Comparison of ENCODE assay signal across 9 cellular contexts in genomic region chr7:139321071-139321745, GRCh38. TPM values are rescaled to one million over a fixed set of nuclear protein-coding genes. Genes with fewer than 3 reads are reported as not detected.
DNase-seq lines count a peak whose midpoint lies in the region; ATAC-seq, FAIRE-seq and TF ChIP-seq lines count a peak whose summit lies in the region.
"Had no signal": no experiment of that assay in that cellular context is flagged by ENCODE, and none has a peak within 500 bp of the region (broad histone marks: within the 10 kb centered on the region; RNA-seq: fewer than 3 reads in every experiment).

No MANE protein-coding gene starts in this region.

- H3K23ac ChIP-seq in mesenchymal stem cell (ENCODE audit: low read length in 2 of 2) = no peak overlapping the region

- no peaks in the 10 kb centered on the region for H3K36me3 Mint-ChIP-seq in activated T-helper 1 cell treated with anti-CD3 and anti-CD28 coated beads, Interleukin-12 subunit alpha, Interleukin-12 subunit beta, Interleukin-2, Interleukin-4 antibody, amounts not matched to agents 30 ng/mL and 10 ng/mL and 1 ng/mL, durations not matched to agents 14 hours and 24 hours and 36 hours (ENCODE audit: low read depth)

- H3K18ac ChIP-seq in mesenchymal stem cell (ENCODE audit: low read depth in 1 of 2, low read length in 2 of 2) = no peak overlapping the region

- H3K27me3 ChIP-seq in mesenchymal stem cell (ENCODE audit: control insufficient read depth in 1 of 2, insufficient read depth in 1 of 2, low read length in 2 of 2) = no peaks in the 10 kb centered on the region

- H2AFZ ChIP-seq in mesenchymal stem cell (ENCODE audit: low read depth, low read length) = no peak overlapping the region

- H4K8ac ChIP-seq in mesenchymal stem cell (ENCODE audit: low read length) = no peak overlapping the region

- H2AK5ac ChIP-seq in mesenchymal stem cell (ENCODE audit: low read length, severe bottlenecking) = no peak overlapping the region

- H3K9me3 ChIP-seq in mesenchymal stem cell (ENCODE audit: control insufficient read depth, low read length) = no peaks in the 10 kb centered on the region

- H3K79me1 ChIP-seq in mesenchymal stem cell (replicated peaks; ENCODE audit: low read length, poor library complexity, severe bottlenecking) = no peaks in the 10 kb centered on the region

- no peak overlapping the region for H2BK12ac ChIP-seq in mesenchymal stem cell (ENCODE audit: low read length in 2 of 2)

- H3K27ac ChIP-seq in mesenchymal stem cell (ENCODE audit: low read length, poor library complexity, severe bottlenecking) = no peak overlapping the region

- no peaks in the 10 kb centered on the region for H3K4me1 ChIP-seq in mesenchymal stem cell (ENCODE audit: control insufficient read depth, insufficient read depth, low read depth, low read length)

- intact Hi-C loops in activated T-helper 1 cell treated with anti-CD3 and anti-CD28 coated beads, Interleukin-12 subunit alpha, Interleukin-12 subunit beta, Interleukin-2, Interleukin-4 antibody, amounts not matched to agents 30 ng/mL and 10 ng/mL and 1 ng/mL, durations not matched to agents 14 hours and 24 hours and 36 hours (cut with micrococcal nuclease) = no loop called here

- no peak overlapping the region for H3K27ac Mint-ChIP-seq in activated T-helper 1 cell treated with anti-CD3 and anti-CD28 coated beads, Interleukin-12 subunit alpha, Interleukin-12 subunit beta, Interleukin-2, Interleukin-4 antibody, amounts not matched to agents 30 ng/mL and 10 ng/mL and 1 ng/mL, durations not matched to agents 14 hours and 24 hours and 36 hours

- ATAC-seq in HG03378 (IDR thresholded peaks at IDR 0.05; ENCODE audit: unreplicated experiment) = no peak

- peak; percentile 34 for DNase-seq in EL
- DNase-seq in HTR-8/SVneo (ENCODE audit: insufficient read length, low spot score) = peak; percentile 15
- DNase-seq in astrocyte of the spinal cord (ENCODE audit: low read depth, low spot score) = no peak
- peak; percentile 12 for DNase-seq in mesenchymal stem cell
- DNase-seq in activated CD8-positive, alpha-beta memory T cell treated with anti-CD3 and anti-CD28 coated beads, Interleukin-2, amount 50 U/mL, for 4 hours = no peak
- no peak for DNase-seq in activated T-helper 1 cell treated with anti-CD3 and anti-CD28 coated beads, Interleukin-12 subunit alpha, Interleukin-12 subunit beta, Interleukin-2, Interleukin-4 antibody, amounts not matched to agents 30 ng/mL and 10 ng/mL and 1 ng/mL, durations not matched to agents 14 hours and 24 hours and 36 hours (ENCODE audit: low spot score)
- no peak for DNase-seq in activated naive CD4-positive, alpha-beta T cell treated with Interleukin-2 at 50 U/mL for 16 hours
- DNase-seq: midbrain had no signal

- no peaks in the 10 kb centered on the region for H3K4me1 Mint-ChIP-seq in activated T-helper 1 cell treated with anti-CD3 and anti-CD28 coated beads, Interleukin-12 subunit alpha, Interleukin-12 subunit beta, Interleukin-2, Interleukin-4 antibody, amounts not matched to agents 30 ng/mL and 10 ng/mL and 1 ng/mL, durations not matched to agents 14 hours and 24 hours and 36 hours (ENCODE audit: low read depth)

- FAIRE-seq in HTR-8/SVneo (lab: Jason Lieb, UNC) = no peak

- H2BK5ac ChIP-seq in mesenchymal stem cell (ENCODE audit: low read depth, low read length, poor library complexity, severe bottlenecking) = no peak overlapping the region

- TF ChIP-seq CTCF in astrocyte of the spinal cord (IDR thresholded peaks at IDR 0.05; ENCODE audit: low read depth, low read length) = peak; percentile 40

- H3K4me3 Mint-ChIP-seq in activated T-helper 1 cell treated with anti-CD3 and anti-CD28 coated beads, Interleukin-12 subunit alpha, Interleukin-12 subunit beta, Interleukin-2, Interleukin-4 antibody, amounts not matched to agents 30 ng/mL and 10 ng/mL and 1 ng/mL, durations not matched to agents 14 hours and 24 hours and 36 hours = no peak overlapping the region

- H3K4me2 ChIP-seq in mesenchymal stem cell (ENCODE audit: low read length, poor library complexity, severe bottlenecking) = no peak overlapping the region

- in situ Hi-C loops in astrocyte of the spinal cord (cut with HindIII; ENCODE audit: low sequenced_read_pairs) = no loop called here

- H3K9ac ChIP-seq in mesenchymal stem cell (ENCODE audit: low read length) = no peak overlapping the region

- no peak overlapping the region for H3K14ac ChIP-seq in mesenchymal stem cell (ENCODE audit: low read length in 2 of 2)

- H3K36me3 ChIP-seq in mesenchymal stem cell (ENCODE audit: control insufficient read depth in 1 of 2, insufficient read depth in 2 of 2, low read depth in 1 of 2, low read length in 2 of 2) = no peaks in the 10 kb centered on the region

- no peak overlapping the region for H2BK120ac ChIP-seq in mesenchymal stem cell (ENCODE audit: low read depth, low read length)

- H3K4ac ChIP-seq in mesenchymal stem cell (ENCODE audit: low read depth in 1 of 2, low read length in 2 of 2) = no peak overlapping the region

- H4K91ac ChIP-seq in mesenchymal stem cell (ENCODE audit: low read length) = peak overlapping the region; percentile 14

- no peak overlapping the region for H3K4me3 ChIP-seq in astrocyte of the spinal cord (ENCODE audit: low read depth, low read length)
- no peak overlapping the region for H3K4me3 ChIP-seq in mesenchymal stem cell (ENCODE audit: insufficient read depth in 1 of 2, low read depth in 1 of 2, low read length in 2 of 2)

- H2BK15ac ChIP-seq in mesenchymal stem cell (ENCODE audit: low read depth, poor library complexity, severe bottlenecking) = no peak overlapping the region

- H3K9me3 Mint-ChIP-seq in activated T-helper 1 cell treated with anti-CD3 and anti-CD28 coated beads, Interleukin-12 subunit alpha, Interleukin-12 subunit beta, Interleukin-2, Interleukin-4 antibody, amounts not matched to agents 30 ng/mL and 10 ng/mL and 1 ng/mL, durations not matched to agents 14 hours and 24 hours and 36 hours = no peaks in the 10 kb centered on the region

- H3K27me3 Mint-ChIP-seq in activated T-helper 1 cell treated with anti-CD3 and anti-CD28 coated beads, Interleukin-12 subunit alpha, Interleukin-12 subunit beta, Interleukin-2, Interleukin-4 antibody, amounts not matched to agents 30 ng/mL and 10 ng/mL and 1 ng/mL, durations not matched to agents 14 hours and 24 hours and 36 hours (ENCODE audit: insufficient read depth) = peaks cover 6% of the 10 kb centered on the region

- WGBS in mesenchymal stem cell = 83% methylated on average over 11 of the region's 11 CpGs

RNA-seq across cellular contexts. Expression of gene FMC1, which starts 19.9 kb away (rescaled TPM):
- polyA plus RNA-seq in mesenchymal stem cell (2013, experiment 1 of 2) = 32.5 TPM
- 31.7 TPM for polyA plus RNA-seq in mesenchymal stem cell (2013, experiment 2 of 2)
- total RNA-seq in activated T-helper 1 cell treated with anti-CD3 and anti-CD28 coated beads, Interleukin-12 subunit alpha, Interleukin-12 subunit beta, Interleukin-2, Interleukin-4 antibody, amounts not matched to agents 30 ng/mL and 10 ng/mL and 1 ng/mL, durations not matched to agents 14 hours and 24 hours and 36 hours = 3.7 and 6.5 TPM in 2 replicates

RNA-seq across cellular contexts. Expression of gene LUC7L2, which starts 38.5 kb away (rescaled TPM):
- polyA plus RNA-seq in mesenchymal stem cell (2013, experiment 1 of 2) = 35.7 TPM
- 37.0 TPM for polyA plus RNA-seq in mesenchymal stem cell (2013, experiment 2 of 2)
- 179 and 194 TPM in 2 replicates for total RNA-seq in activated T-helper 1 cell treated with anti-CD3 and anti-CD28 coated beads, Interleukin-12 subunit alpha, Interleukin-12 subunit beta, Interleukin-2, Interleukin-4 antibody, amounts not matched to agents 30 ng/mL and 10 ng/mL and 1 ng/mL, durations not matched to agents 14 hours and 24 hours and 36 hours

Comparison
In these comparisons a context has a peak if more than half of its experiments do, and no peak if none do; other contexts are left out.
1. DNase-seq: peak in EL (single experiment), HTR-8/SVneo (single experiment) and mesenchymal stem cell (single experiment); none in astrocyte of the spinal cord (single experiment), activated CD8-positive, alpha-beta memory T cell treated with anti-CD3 and anti-CD28 coated beads, Interleukin-2, amount 50 U/mL, for 4 hours (single experiment), activated T-helper 1 cell treated with anti-CD3 and anti-CD28 coated beads, Interleukin-12 subunit alpha, Interleukin-12 subunit beta, Interleukin-2, Interleukin-4 antibody, amounts not matched to agents 30 ng/mL and 10 ng/mL and 1 ng/mL, durations not matched to agents 14 hours and 24 hours and 36 hours (single experiment) and activated naive CD4-positive, alpha-beta T cell treated with Interleukin-2 at 50 U/mL for 16 hours (single experiment).